14 cellular contexts compared by ENCODE assay signal in genomic region chr3:30622047-30622545, GRCh38. TPM values are rescaled to one million over a fixed set of nuclear protein-coding genes. Genes with fewer than 3 reads are reported as not detected.
A peak's percentile ranks its signal among the peaks of the same experiment; 100 is the strongest.
DNase-seq lines count a peak whose midpoint lies in the region; ATAC-seq and TF ChIP-seq lines count a peak whose summit lies in the region.
"Had no signal": no experiment of that assay in that cellular context is flagged by ENCODE, and none has a peak within 500 bp of the region (broad histone marks: within the 10 kb centered on the region; RNA-seq: fewer than 3 reads in every experiment).

No MANE protein-coding gene starts in this region.

- no peaks in the 10 kb centered on the region for H3K27me3 Mint-ChIP-seq in activated T-cell treated with anti-CD3 and anti-CD28 coated beads, Interleukin-2, amount 50 U/mL, for 72 hours (ENCODE audit: low read depth)

- ATAC-seq in activated T-cell treated with anti-CD3 and anti-CD28 coated beads, Interleukin-2, amount 50 U/mL, for 72 hours (replicated peaks in 1 of 2): peak in 1 of 2 donors; percentile 10
- ATAC-seq in stimulated activated effector memory CD8-positive, alpha-beta T cell treated with anti-CD3 and anti-CD28 coated beads, Interleukin-12 subunit alpha, Interleukin-12 subunit beta, amount 100 ng/mL, for 72 hours: peak; percentile 23
- ATAC-seq in GM21619 (IDR thresholded peaks at IDR 0.05; ENCODE audit: unreplicated experiment): no peak
- no peak for ATAC-seq in GM21526 (IDR thresholded peaks at IDR 0.05; ENCODE audit: low FRiP score, unreplicated experiment)

- peak overlapping the region; percentile 47 for H3K27ac ChIP-seq in effector memory CD4-positive, alpha-beta T cell (ENCODE audit: insufficient read depth, low read length, poor library complexity, severe bottlenecking)
- H3K27ac ChIP-seq: ovary had no signal

- H3K4me1 Mint-ChIP-seq in activated T-cell treated with anti-CD3 and anti-CD28 coated beads, Interleukin-2, amount 50 U/mL, for 72 hours (ENCODE audit: low read depth): peaks cover 100% of the 10 kb centered on the region
- H3K4me1 Mint-ChIP-seq in stimulated activated effector memory CD8-positive, alpha-beta T cell treated with anti-CD3 and anti-CD28 coated beads, Interleukin-12 subunit alpha, Interleukin-12 subunit beta, amount 100 ng/mL, for 72 hours: peaks cover 83% of the 10 kb centered on the region

- no peaks in the 10 kb centered on the region for H3K9me3 Mint-ChIP-seq in activated T-cell treated with anti-CD3 and anti-CD28 coated beads, Interleukin-2, amount 50 U/mL, for 72 hours
- no peaks in the 10 kb centered on the region for H3K9me3 Mint-ChIP-seq in stimulated activated effector memory CD8-positive, alpha-beta T cell treated with anti-CD3 and anti-CD28 coated beads, Interleukin-12 subunit alpha, Interleukin-12 subunit beta, amount 100 ng/mL, for 72 hours

- H3K79me2 ChIP-seq in Loucy (ENCODE audit: insufficient read depth, low read length): peaks cover 100% of the 10 kb centered on the region

- H3K27ac Mint-ChIP-seq in activated T-cell treated with anti-CD3 and anti-CD28 coated beads, Interleukin-2, amount 50 U/mL, for 72 hours: peak overlapping the region; percentile 97
- peak overlapping the region; percentile 89 for H3K27ac Mint-ChIP-seq in stimulated activated effector memory CD8-positive, alpha-beta T cell treated with anti-CD3 and anti-CD28 coated beads, Interleukin-12 subunit alpha, Interleukin-12 subunit beta, amount 100 ng/mL, for 72 hours

- no peak overlapping the region for H2AFZ ChIP-seq in Loucy (ENCODE audit: low read length)

- no peak for DNase-seq in activated T-cell treated with anti-CD3 and anti-CD28 coated beads, Interleukin-2, amount 50 U/mL, for 72 hours
- no peak for DNase-seq in activated T-cell treated with anti-CD3 and anti-CD28 coated beads, Interleukin-2, amount 50 U/mL, for 48 hours
- DNase-seq in effector memory CD4-positive, alpha-beta T cell: no peak
- DNase-seq in stimulated activated effector memory CD8-positive, alpha-beta T cell treated with anti-CD3 and anti-CD28 coated beads, Interleukin-12 subunit alpha, Interleukin-12 subunit beta, amount 100 ng/mL, for 72 hours (ENCODE audit: low spot score in 2 of 2): no peak
- no peak for DNase-seq in Ammon's horn (ENCODE audit: low spot score)
- DNase-seq: activated CD4-positive, alpha-beta T cell treated with anti-CD3 and anti-CD28 coated beads, Interleukin-2, amount 50 U/mL, for 4 hours; amniotic stem cell; DND-41; ovary; stimulated activated CD4-positive, alpha-beta T cell treated with anti-CD3 and anti-CD28 coated beads, Interleukin-15, amount 100 ng/mL, for 24 hours had no signal

- H3F3A ChIP-seq in Loucy (ENCODE audit: low read depth): no peaks in the 10 kb centered on the region

- H3K36me3 ChIP-seq in Loucy (ENCODE audit: insufficient read depth, low read length): peaks cover 53% of the 10 kb centered on the region
- H3K36me3 ChIP-seq in effector memory CD4-positive, alpha-beta T cell (ENCODE audit: control insufficient read depth, insufficient read depth, low read length): peaks cover 4% of the 10 kb centered on the region
- H3K36me3 ChIP-seq: ovary had no signal

- no peaks in the 10 kb centered on the region for H3K9me3 ChIP-seq in Loucy (ENCODE audit: insufficient read depth, low read depth, low read length)
- no peaks in the 10 kb centered on the region for H3K9me3 ChIP-seq in effector memory CD4-positive, alpha-beta T cell (ENCODE audit: control insufficient read depth, low read length)
- H3K9me3 ChIP-seq: ovary had no signal

- peaks cover 72% of the 10 kb centered on the region for H4K20me1 ChIP-seq in Loucy (ENCODE audit: insufficient read depth, low read length, poor library complexity, severe bottlenecking)

- H3K9me2 ChIP-seq in Loucy (replicated peaks; ENCODE audit: low read depth, low read length): no peaks in the 10 kb centered on the region

- H3K4me3 ChIP-seq in Loucy (ENCODE audit: low read length, poor library complexity, severe bottlenecking): peak overlapping the region; percentile 15
- H3K4me3 ChIP-seq in effector memory CD4-positive, alpha-beta T cell (ENCODE audit: insufficient read depth, low read depth, low read length, poor library complexity, severe bottlenecking): no peak overlapping the region
- H3K4me3 ChIP-seq: coronary artery, ovary had no signal

- TF ChIP-seq CTCF in Loucy (conservative IDR thresholded peaks at IDR 0.05; ENCODE audit: low read length): no peak

- H3K4me3 Mint-ChIP-seq in activated T-cell treated with anti-CD3 and anti-CD28 coated beads, Interleukin-2, amount 50 U/mL, for 72 hours: peak overlapping the region; percentile 74 to 78
- peak overlapping the region; percentile 82 for H3K4me3 Mint-ChIP-seq in stimulated activated effector memory CD8-positive, alpha-beta T cell treated with anti-CD3 and anti-CD28 coated beads, Interleukin-12 subunit alpha, Interleukin-12 subunit beta, amount 100 ng/mL, for 72 hours

- H3K4me2 ChIP-seq in Loucy (ENCODE audit: low read depth, low read length, poor library complexity, severe bottlenecking): peak overlapping the region; percentile 47

- no peaks in the 10 kb centered on the region for H3K27me3 ChIP-seq in Loucy (ENCODE audit: insufficient read depth, low read length, poor library complexity, severe bottlenecking)
- H3K27me3 ChIP-seq in effector memory CD4-positive, alpha-beta T cell (replicated peaks; ENCODE audit: control insufficient read depth, insufficient read depth, low read length, poor library complexity, severe bottlenecking): no peaks in the 10 kb centered on the region
- H3K27me3 ChIP-seq: ovary had no signal

- peaks cover 55% of the 10 kb centered on the region for H3K4me1 ChIP-seq in Loucy (ENCODE audit: insufficient read depth, low read length, poor library complexity, severe bottlenecking)
- H3K4me1 ChIP-seq in effector memory CD4-positive, alpha-beta T cell (ENCODE audit: control insufficient read depth, insufficient read depth, low read length, poor library complexity, severe bottlenecking): peaks cover 68% of the 10 kb centered on the region

- peak overlapping the region; percentile 4 for H3K9ac ChIP-seq in Loucy (ENCODE audit: low read depth, low read length, poor library complexity, severe bottlenecking)

- H3K36me3 Mint-ChIP-seq in activated T-cell treated with anti-CD3 and anti-CD28 coated beads, Interleukin-2, amount 50 U/mL, for 72 hours (ENCODE audit: insufficient read depth in 2 of 2): peaks cover 11 to 35% of the 10 kb centered on the region in 2 donors
- H3K36me3 Mint-ChIP-seq in stimulated activated effector memory CD8-positive, alpha-beta T cell treated with anti-CD3 and anti-CD28 coated beads, Interleukin-12 subunit alpha, Interleukin-12 subunit beta, amount 100 ng/mL, for 72 hours: peaks cover 100% of the 10 kb centered on the region

RNA-seq across cellular contexts. Expression of gene TGFBR2, which starts 15.7 kb away (rescaled TPM):
- total RNA-seq in activated T-cell treated with anti-CD3 and anti-CD28 coated beads, Interleukin-2, amount 50 U/mL, for 72 hours: 10 to 100 TPM; 37.7 to 45.9 TPM
